In genomic region chr20:8545212-8545611, GRCh38 we compare ENCODE assay signal across 1 cellular context.
TF ChIP-seq lines count a peak whose summit lies in the region.

No MANE protein-coding gene starts in this region.

TF ChIP-seq in IMR-90, 13 proteins besides CTCF, POLR2A, EP300 and RAD21 (continued from another document):
- TF ChIP-seq ELK1 (IDR thresholded peaks at IDR 0.05; ENCODE audit: borderline replicate concordance, low read depth, low read length) (no peak), SMC3 (IDR thresholded peaks at IDR 0.05; ENCODE audit: low read depth, low read length) (no peak), RFX5 (IDR thresholded peaks at IDR 0.05; ENCODE audit: low read depth, low read length) (no peak), RCOR1 (IDR thresholded peaks at IDR 0.05; ENCODE audit: insufficient replicate concordance, low read length) (no peak), MAFK (IDR thresholded peaks at IDR 0.05; ENCODE audit: low read depth, low read length) (no peak), MAZ (IDR thresholded peaks at IDR 0.05; ENCODE audit: borderline replicate concordance, low read depth, low read length) (no peak), CHD1 (IDR thresholded peaks at IDR 0.05; ENCODE audit: low read depth, low read length) (no peak), NFE2L2 (IDR thresholded peaks at IDR 0.05; ENCODE audit: low read depth, low read length) (no peak), BHLHE40 (IDR thresholded peaks at IDR 0.05; ENCODE audit: low read depth, low read length) (no peak)
TF ChIP-seq in IMR-90: peak in this region for 0.
